ENCODE assay signal across 8 cellular contexts in the genomic region with DNA sequence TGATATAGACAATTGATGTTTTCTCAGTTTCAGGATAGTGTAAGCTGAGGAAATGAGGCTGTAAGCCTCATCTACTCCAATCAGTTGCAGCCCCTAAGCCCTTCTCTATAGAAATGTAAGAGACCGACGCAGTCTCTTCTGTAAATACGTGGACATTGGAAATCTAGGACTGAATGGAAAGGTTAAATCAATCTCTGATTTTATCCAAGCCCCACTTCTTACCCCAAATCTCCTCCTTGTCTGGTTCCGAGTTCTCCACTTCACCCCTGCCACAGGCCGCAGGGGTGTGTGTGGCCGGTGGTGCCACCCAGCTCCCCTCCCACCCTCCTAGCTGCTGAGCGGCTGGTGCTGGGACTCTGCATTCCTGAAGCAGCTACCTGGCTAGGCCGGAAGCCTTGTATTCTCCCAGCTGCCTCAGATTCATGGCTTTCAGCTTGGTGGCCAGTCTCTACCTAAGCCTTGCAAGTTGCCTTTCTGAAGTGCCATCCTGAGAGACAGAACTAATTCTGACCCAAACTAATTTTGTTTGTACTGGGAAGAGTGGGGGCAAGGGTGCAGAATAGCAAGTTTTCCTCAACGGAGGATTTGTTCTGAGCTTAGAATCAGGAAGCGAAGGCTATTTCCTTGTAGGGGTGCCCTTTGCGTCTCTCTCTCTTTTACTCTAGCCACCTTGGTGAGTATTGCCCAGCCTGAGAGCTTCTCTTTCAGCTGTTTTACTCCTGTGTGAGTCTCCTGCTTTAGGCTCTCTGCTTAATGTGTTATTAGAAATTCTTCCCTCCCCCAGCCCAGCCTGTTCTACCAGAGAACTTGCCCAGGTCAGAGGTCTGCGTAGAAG. TPM values are rescaled to one million over a fixed set of nuclear protein-coding genes. Genes with fewer than 3 reads are reported as not detected.
DNase-seq lines count a peak whose midpoint lies in the region; ATAC-seq, FAIRE-seq and TF ChIP-seq lines count a peak whose summit lies in the region.

No MANE protein-coding gene starts in this region.

- BruUV-seq in PC-3 (replicated peaks; lab: Mats Ljungman, UMichigan): no TSS peak
- BruUV-seq in endothelial cell of umbilical vein (replicated peaks; lab: Mats Ljungman, UMichigan): TSS peak; percentile 77

- TF ChIP-seq POLR2A in endothelial cell of umbilical vein (IDR thresholded peaks at IDR 0.05; ENCODE audit: low read depth, low read length): no peak

- ATAC-seq in Right ventricle myocardium inferior (peak; percentile 48), PC-3 (no peak), GM18519 (IDR thresholded peaks at IDR 0.05; ENCODE audit: low FRiP score, unreplicated experiment) (no peak)

- H3K27ac ChIP-seq in PC-3 (ENCODE audit: low read length) (no peak overlapping the region), endothelial cell of umbilical vein (ENCODE audit: insufficient read depth, low read depth, low read length) (peak overlapping the region; percentile 32)

- peaks cover 29% of the 10 kb centered on the region for H3K9me3 Mint-ChIP-seq in HFFc6

- dilution Hi-C loops in endothelial cell of umbilical vein (cut with MboI; ENCODE audit: extremely low pct_ligation_motif_present, low sequenced_read_pairs): no loop called here

- H3K9ac ChIP-seq in PC-3 (ENCODE audit: low read length): no peak overlapping the region
- H3K9ac ChIP-seq in endothelial cell of umbilical vein (replicated peaks; ENCODE audit: extremely low read depth, insufficient read depth, low read length): peak overlapping the region; percentile 70

- TF ChIP-seq CTCF in PC-3 (conservative IDR thresholded peaks at IDR 0.05; ENCODE audit: low read depth, low read length) (no peak), endothelial cell of umbilical vein (IDR thresholded peaks at IDR 0.05; ENCODE audit: extremely low read depth in 1 of 2, insufficient read depth in 1 of 2, low read depth in 1 of 2, low read length in 2 of 2) (no peak), HFFc6 (IDR thresholded peaks at IDR 0.05) (no peak)

- DNase-seq in Right ventricle myocardium inferior (ENCODE audit: missing footprints) (peak; percentile 59), cardiac septum (ENCODE audit: low spot score) (no peak), PC-3 (no peak), endothelial cell of umbilical vein (ENCODE audit: low read depth, low spot score) (no peak), myocyte (ENCODE audit: low read depth) (peak; percentile 22), HFFc6 (no peak), CD1c-positive myeloid dendritic cell (ENCODE audit: extremely low spot score) (no peak)

- no peak for FAIRE-seq in endothelial cell of umbilical vein (lab: Jason Lieb, UNC)

- no peaks in the 10 kb centered on the region; the same call in 1 of the 2 replicates for H3K27me3 Mint-ChIP-seq in HFFc6 (ENCODE audit: insufficient read depth)

- H3F3A ChIP-seq in PC-3 (ENCODE audit: low read length, unreplicated experiment): no peaks in the 10 kb centered on the region

- H2AFZ ChIP-seq in PC-3 (ENCODE audit: low read length) (peak overlapping the region; percentile 45; the same call in 1 of the 2 replicates), endothelial cell of umbilical vein (ENCODE audit: low read depth, low read length) (peak overlapping the region; percentile 96)

- no peak overlapping the region for H3K4me3 Mint-ChIP-seq in HFFc6

- CTCF ChIA-PET in PC-3 (lab: Charles Lee) (no interaction called here), endothelial cell of umbilical vein (lab: Charles Lee) (interaction anchor here (0.9 to 3.0 kb wide), 8 partner anchors 8 to 78 kb away, joined by 3 to 19 read pairs (median 10); no protein-coding TSS in a partner anchor)

- intact Hi-C loops in Right ventricle myocardium inferior (cut with DNase I) (no loop called here), cardiac septum (cut with DNase I) (no loop called here), PC-3 (cut with micrococcal nuclease) (no loop called here), endothelial cell of umbilical vein (cut with micrococcal nuclease) (loop anchor here (1.0 to 5.0 kb wide), 4 partner anchors 45 to 160 kb away; no protein-coding TSS in a partner anchor)

- H3K4me2 ChIP-seq in PC-3 (ENCODE audit: low read length): no peak overlapping the region; the same call in 1 of the 2 replicates
- H3K4me2 ChIP-seq in endothelial cell of umbilical vein (ENCODE audit: insufficient read depth, low read length): peak overlapping the region; percentile 97

- H3K4me1 Mint-ChIP-seq in HFFc6 (ENCODE audit: low read depth): no peaks in the 10 kb centered on the region

- no peaks in the 10 kb centered on the region for H3K9me2 ChIP-seq in PC-3 (replicated peaks; ENCODE audit: low read length)

- no peaks in the 10 kb centered on the region for H3K36me3 ChIP-seq in PC-3 (ENCODE audit: low read depth, low read length)
- peaks cover 6 to 8% of the 10 kb centered on the region in 2 experiments for H3K36me3 ChIP-seq in endothelial cell of umbilical vein (ENCODE audit: control insufficient read depth in 2 of 2, extremely low read depth in 1 of 2, insufficient read depth in 2 of 2, low read length in 2 of 2)

- POLR2A ChIA-PET in PC-3 (lab: Charles Lee; ENCODE audit: unreplicated experiment): no interaction called here
- POLR2A ChIA-PET in endothelial cell of umbilical vein (lab: Charles Lee): no interaction called here

- H3K4me3 ChIP-seq in PC-3 (ENCODE audit: low read length): no peak overlapping the region
- peak overlapping the region; percentile 54 to 94 (median 75) for H3K4me3 ChIP-seq in endothelial cell of umbilical vein (replicated peaks in 1 of 3; ENCODE audit: insufficient read depth in 1 of 3, low read depth in 1 of 3, low read length in 3 of 3)

- H3K9me3 ChIP-seq in PC-3 (ENCODE audit: low read length) (no peaks in the 10 kb centered on the region), endothelial cell of umbilical vein (replicated peaks; ENCODE audit: control insufficient read depth, insufficient read depth, low read length) (no peaks in the 10 kb centered on the region)

- no peaks in the 10 kb centered on the region for H4K20me1 ChIP-seq in PC-3 (ENCODE audit: low read length)
- no peaks in the 10 kb centered on the region for H4K20me1 ChIP-seq in endothelial cell of umbilical vein (replicated peaks; ENCODE audit: control insufficient read depth, extremely low read depth, insufficient read depth, low read length)

- H3K4me1 ChIP-seq in PC-3 (ENCODE audit: insufficient read depth, low read length) (peaks cover 3% of the 10 kb centered on the region; the same call in 1 of the 2 replicates), endothelial cell of umbilical vein (ENCODE audit: control insufficient read depth, extremely low read depth, insufficient read depth, low read length) (peaks cover 19% of the 10 kb centered on the region)

- no peaks in the 10 kb centered on the region for H3K9me1 ChIP-seq in endothelial cell of umbilical vein (replicated peaks; ENCODE audit: control insufficient read depth, extremely low read depth, insufficient read depth, low read length)

- H3K27ac Mint-ChIP-seq in HFFc6: no peak overlapping the region

- H3K27me3 ChIP-seq in PC-3 (ENCODE audit: low read length) (peaks cover 34% of the 10 kb centered on the region), endothelial cell of umbilical vein (ENCODE audit: control insufficient read depth in 2 of 2, insufficient read depth in 2 of 2, low read length in 2 of 2) (no peaks in the 10 kb centered on the region)

- H3K36me3 Mint-ChIP-seq in HFFc6 (ENCODE audit: low read depth): no peaks in the 10 kb centered on the region

- H3K79me2 ChIP-seq in PC-3 (ENCODE audit: low read length): no peaks in the 10 kb centered on the region
- no peaks in the 10 kb centered on the region for H3K79me2 ChIP-seq in endothelial cell of umbilical vein (ENCODE audit: control insufficient read depth, insufficient read depth, low read length)

TF ChIP-seq in endothelial cell of umbilical vein, 7 proteins besides CTCF, POLR2A, EP300 and RAD21:
- TF ChIP-seq JUN (IDR thresholded peaks at IDR 0.05; ENCODE audit: borderline replicate concordance, insufficient read depth, insufficient read length, low read depth) (no peak), FOS (IDR thresholded peaks at IDR 0.05; ENCODE audit: borderline replicate concordance, insufficient read depth, low read length) (no peak), EZH2 (IDR thresholded peaks at IDR 0.05; ENCODE audit: borderline replicate concordance, low read depth, low read length, severe bottlenecking) (no peak), MYC (IDR thresholded peaks at IDR 0.05; ENCODE audit: low read depth, low read length) (no peak), GATA2 (IDR thresholded peaks at IDR 0.05; ENCODE audit: insufficient read depth, insufficient read length, low read depth, low read length) (no peak), POLR2AphosphoS5 (IDR thresholded peaks at IDR 0.05; ENCODE audit: insufficient read depth, low read depth, low read length) (no peak)
- TF ChIP-seq, protein P1, sequence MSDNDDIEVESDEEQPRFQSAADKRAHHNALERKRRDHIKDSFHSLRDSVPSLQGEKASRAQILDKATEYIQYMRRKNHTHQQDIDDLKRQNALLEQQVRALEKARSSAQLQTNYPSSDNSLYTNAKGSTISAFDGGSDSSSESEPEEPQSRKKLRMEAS (IDR thresholded peaks at IDR 0.05; ENCODE audit: insufficient read depth, insufficient read length): no peak

RNA-seq across cellular contexts. Expression of gene VWA5A, which starts 0.7 kb away (rescaled TPM):
- 4.2 TPM for total RNA-seq in Right ventricle myocardium inferior
- total RNA-seq in cardiac septum: 4.3 TPM
- 0.17 TPM in 1 of 2 replicates, not detected in the other for total RNA-seq in PC-3 (2014; rRNA removed)
- total RNA-seq in endothelial cell of umbilical vein: 11.6 and 14.3 TPM in 2 replicates
- polyA plus RNA-seq in endothelial cell of umbilical vein: 7.0 and 9.1 TPM in 2 replicates
- 9.7 and 10.3 TPM in 2 replicates for polyA plus RNA-seq in endothelial cell of umbilical vein (2011; cell fraction: cytosol; rRNA removed)
- polyA plus RNA-seq in endothelial cell of umbilical vein (2011; cell fraction: nucleus; rRNA removed): 18.4 and 18.6 TPM in 2 replicates
- 30.0 and 65.1 TPM in 2 replicates for polyA plus RNA-seq in endothelial cell of umbilical vein (2012)
- 10.7 and 11.6 TPM in 2 replicates for polyA minus RNA-seq in endothelial cell of umbilical vein
- 48.4 TPM for polyA minus RNA-seq in endothelial cell of umbilical vein (2011; cell fraction: cytosol; rRNA and poly(A)+ RNA removed)
- 7.2 and 10.2 TPM in 2 replicates for polyA minus RNA-seq in endothelial cell of umbilical vein (2011; cell fraction: nucleus; rRNA and poly(A)+ RNA removed)
- total RNA-seq in myocyte: 12.3 and 44.1 TPM in 2 replicates
- polyA plus RNA-seq in myocyte (2012): 5.8 TPM
- under 1 TPM in 1 of 6 experiments, not detected in 5; 0.14 TPM for total RNA-seq in HFFc6 (2021; fragmentation: NEBNext Ultra II Directional; extraction: Animal tissue kit (Norgen Biotek cat#: 25700))

Comparison
In these comparisons a context has a peak if more than half of its experiments do, and no peak if none do; other contexts are left out.
1. DNase-seq: peak in Right ventricle myocardium inferior (single experiment) and myocyte (single experiment); none in cardiac septum (single experiment), PC-3 (single experiment), endothelial cell of umbilical vein (single experiment), HFFc6 (single experiment) and CD1c-positive myeloid dendritic cell (single experiment).